ENCODE assay signal across 14 cellular contexts in genomic region chr3:126052196-126053058, GRCh38. TPM values are rescaled to one million over a fixed set of nuclear protein-coding genes. Genes with fewer than 3 reads are reported as not detected.
A peak's percentile ranks its signal among the peaks of the same experiment; 100 is the strongest.
DNase-seq lines count a peak whose midpoint lies in the region; ATAC-seq, FAIRE-seq and TF ChIP-seq lines count a peak whose summit lies in the region.
"Had no signal": no experiment of that assay in that cellular context is flagged by ENCODE, and none has a peak within 500 bp of the region (broad histone marks: within the 10 kb centered on the region; RNA-seq: fewer than 3 reads in every experiment).

No MANE protein-coding gene starts in this region.

- no peaks in the 10 kb centered on the region for H3K27me3 Mint-ChIP-seq in CD4-positive, CD25-positive, alpha-beta regulatory T cell

- intact Hi-C loops in IMR-90 (cut with micrococcal nuclease): no loop called here
- intact Hi-C loops in transverse colon (cut with DNase I; ENCODE audit: low total_unique reads): no loop called here

- peaks cover 11% of the 10 kb centered on the region; the same call in 1 of the 2 replicates for H3K9me1 ChIP-seq in IMR-90 (ENCODE audit: insufficient read depth, low read length)

- peaks cover 10 to 30% (median 25%) of the 10 kb centered on the region in 4 donors for H3K4me1 Mint-ChIP-seq in CD4-positive, CD25-positive, alpha-beta regulatory T cell

- no peak for TF ChIP-seq RAD21 in IMR-90 (IDR thresholded peaks at IDR 0.05; ENCODE audit: low read length)

- H2BK120ac ChIP-seq in IMR-90 (ENCODE audit: low read depth, low read length): no peak overlapping the region

- no peak overlapping the region for H3K23ac ChIP-seq in IMR-90 (ENCODE audit: low read depth, low read length)

- no peaks in the 10 kb centered on the region for H3K27me3 ChIP-seq in CD4-positive, CD25-positive, alpha-beta regulatory T cell (ENCODE audit: control insufficient read depth, insufficient read depth, low read length)
- H3K27me3 ChIP-seq in IMR-90 (ENCODE audit: control insufficient read depth, insufficient read depth, low read length) (no peaks in the 10 kb centered on the region), BE2C (no peaks in the 10 kb centered on the region), transverse colon (no peaks in the 10 kb centered on the region)

- peak overlapping the region; percentile 86 to 95 (median 95) for H3K27ac Mint-ChIP-seq in CD4-positive, CD25-positive, alpha-beta regulatory T cell

- H3K79me1 ChIP-seq in IMR-90 (ENCODE audit: low read depth in 1 of 2, low read length in 2 of 2): no peaks in the 10 kb centered on the region

- no peaks in the 10 kb centered on the region for H3K36me3 ChIP-seq in CD4-positive, CD25-positive, alpha-beta regulatory T cell (ENCODE audit: control insufficient read depth, insufficient read depth, low read length)
- H3K36me3 ChIP-seq in IMR-90 (ENCODE audit: control insufficient read depth, insufficient read depth, low read length): no peaks in the 10 kb centered on the region
- no peaks in the 10 kb centered on the region for H3K36me3 ChIP-seq in BE2C
- no peaks in the 10 kb centered on the region for H3K36me3 ChIP-seq in transverse colon

- H4K8ac ChIP-seq in IMR-90 (ENCODE audit: low read depth in 2 of 2, low read length in 2 of 2): no peak overlapping the region

- H3K4me1 ChIP-seq in CD4-positive, CD25-positive, alpha-beta regulatory T cell (ENCODE audit: control insufficient read depth, insufficient read depth, low read length, poor library complexity, severe bottlenecking): peaks cover 25% of the 10 kb centered on the region
- no peaks in the 10 kb centered on the region; the same call in 1 of the 2 replicates for H3K4me1 ChIP-seq in IMR-90 (ENCODE audit: control insufficient read depth, insufficient read depth, low read length)
- H3K4me1 ChIP-seq in BE2C: no peaks in the 10 kb centered on the region
- H3K4me1 ChIP-seq in transverse colon: no peaks in the 10 kb centered on the region

- no TSS peak for BruUV-seq in IMR-90 (replicated peaks; lab: Mats Ljungman, UMichigan)

- no peak overlapping the region for H3K4me2 ChIP-seq in IMR-90 (ENCODE audit: low read depth, low read length)

- TF ChIP-seq CTCF in IMR-90 (conservative IDR thresholded peaks at IDR 0.05; ENCODE audit: low read depth, low read length) (no peak), BE2C (IDR thresholded peaks at IDR 0.05; ENCODE audit: low read depth, low read length) (no peak), transverse colon (IDR thresholded peaks at IDR 0.05) (no peak)

- H2BK15ac ChIP-seq in IMR-90 (ENCODE audit: low read depth, low read length): no peak overlapping the region

- no peak overlapping the region for H3K9ac ChIP-seq in IMR-90 (ENCODE audit: low read depth, low read length)

- H3K36me3 Mint-ChIP-seq in CD4-positive, CD25-positive, alpha-beta regulatory T cell: peaks cover 27% of the 10 kb centered on the region

- no peak overlapping the region for H3K14ac ChIP-seq in IMR-90 (replicated peaks; ENCODE audit: low read depth, low read length)

- no peak for TF ChIP-seq POLR2A in GM12892 (IDR thresholded peaks at IDR 0.05; ENCODE audit: low read depth, low read length)
- TF ChIP-seq POLR2A in IMR-90 (IDR thresholded peaks at IDR 0.05; ENCODE audit: low read depth, low read length): no peak
- TF ChIP-seq POLR2A in transverse colon (IDR thresholded peaks at IDR 0.05): no peak

- no peaks in the 10 kb centered on the region; the same call in 1 of the 2 replicates for H4K20me1 ChIP-seq in IMR-90 (ENCODE audit: insufficient read depth, low read length)

- H3K56ac ChIP-seq in IMR-90 (ENCODE audit: extremely low read depth, insufficient read depth, low read length): no peak overlapping the region

- H2AFZ ChIP-seq in IMR-90 (replicated peaks; ENCODE audit: low read length, poor library complexity): peak overlapping the region; percentile 10

- CTCF ChIA-PET in IMR-90 (lab: Yijun Ruan, JAX): interaction anchor here (1.2 kb wide), 1 partner anchor 81 kb away, joined by 3 read pairs; no protein-coding TSS in a partner anchor

- in situ Hi-C loops in IMR-90 (cut with MboI; ENCODE audit: low sequenced_read_pairs) (no loop called here), transverse colon (cut with MboI; ENCODE audit: low pct_ligation_motif_present in 1 of 4, low pct_unique_long_range_greater_than_20kb in 1 of 4, low sequenced_read_pairs in 3 of 4) (no loop called here)

- no peak overlapping the region for H4K91ac ChIP-seq in IMR-90 (ENCODE audit: insufficient read depth, low read depth, low read length)

- H3K4ac ChIP-seq in IMR-90 (ENCODE audit: low read depth, low read length): no peak overlapping the region

- POLR2A ChIA-PET in IMR-90 (lab: Charles Lee; ENCODE audit: unreplicated experiment): no interaction called here

- no peak overlapping the region for H2BK5ac ChIP-seq in IMR-90 (ENCODE audit: low read depth, low read length, poor library complexity, severe bottlenecking)

- TF ChIP-seq EP300 in transverse colon (IDR thresholded peaks at IDR 0.05; ENCODE audit: low read depth): no peak

- ATAC-seq in CD4-positive, CD25-positive, alpha-beta regulatory T cell (ENCODE audit: low read depth in 2 of 2): peak; percentile 41 to 56
- no peak for ATAC-seq in IMR-90 (ENCODE audit: low read depth)
- ATAC-seq: HepG2 had no signal

- dilution Hi-C loops in IMR-90 (cut with HindIII; ENCODE audit: low sequenced_read_pairs, unreplicated experiment): no loop called here

- H2BK20ac ChIP-seq in IMR-90 (ENCODE audit: low read depth, low read length): no peak overlapping the region

- H4K5ac ChIP-seq in IMR-90 (ENCODE audit: low read depth, low read length): no peak overlapping the region

- no peak overlapping the region for H2AK9ac ChIP-seq in IMR-90 (replicated peaks; ENCODE audit: low read depth, low read length, poor library complexity)

- H3K4me3 Mint-ChIP-seq in CD4-positive, CD25-positive, alpha-beta regulatory T cell: peak overlapping the region in 3 of 4 donors; percentile 51 to 61 (median 52)

- peak in 1 of 3 donors; percentile 63 for DNase-seq in CD4-positive, CD25-positive, alpha-beta regulatory T cell
- DNase-seq in GM12892 (ENCODE audit: insufficient read length): no peak
- DNase-seq in IMR-90: no peak
- DNase-seq in germinal center (ENCODE audit: low spot score): peak; percentile 10
- DNase-seq in BE2C: no peak
- DNase-seq in frontal cortex (ENCODE audit: low spot score in 2 of 2): no peak
- no peak for DNase-seq in transverse colon
- no peak for DNase-seq in SK-N-DZ (ENCODE audit: low spot score)
- DNase-seq: H7; mesenchymal stem cell; NCI-H2029 treated with DMSO at 0.1 percent for 48 hours; stimulated activated CD4-positive, alpha-beta T cell treated with anti-CD3 and anti-CD28 coated beads, Interleukin-2, amount 100 ng/mL, for 48 hours had no signal

- H2AK5ac ChIP-seq in IMR-90 (ENCODE audit: low read depth, low read length): no peak overlapping the region

- H3K9me3 ChIP-seq in CD4-positive, CD25-positive, alpha-beta regulatory T cell (ENCODE audit: control insufficient read depth in 2 of 2, low read length in 2 of 2): no peaks in the 10 kb centered on the region
- no peaks in the 10 kb centered on the region for H3K9me3 ChIP-seq in IMR-90 (ENCODE audit: control insufficient read depth, insufficient read depth, low read length)
- H3K9me3 ChIP-seq in BE2C: no peaks in the 10 kb centered on the region
- H3K9me3 ChIP-seq in transverse colon: no peaks in the 10 kb centered on the region

- FAIRE-seq in GM12892 (lab: Jason Lieb, UNC) (peak; percentile 73), frontal cortex (lab: Jason Lieb, UNC) (no peak)
- FAIRE-seq: colon, HepG2 had no signal

- peak overlapping the region; percentile 29 for H3K27ac ChIP-seq in CD4-positive, CD25-positive, alpha-beta regulatory T cell (ENCODE audit: insufficient read depth, low read length, poor library complexity, severe bottlenecking)
- H3K27ac ChIP-seq in IMR-90 (ENCODE audit: insufficient read depth, low read length): no peak overlapping the region
- no peak overlapping the region for H3K27ac ChIP-seq in transverse colon

- H3K9me3 Mint-ChIP-seq in CD4-positive, CD25-positive, alpha-beta regulatory T cell: no peaks in the 10 kb centered on the region

- 86% methylated on average over 6 of the region's 16 CpGs; no CpG with 5 or more reads in 1 of the 2 experiments for WGBS in IMR-90 (ENCODE audit: extremely low coverage in 2 of 2, insufficient read length in 1 of 2), 2 experiments
- WGBS in transverse colon (ENCODE audit: low coverage in 1 of 2), 2 donors: 76 to 100% methylated on average over 3 to 16 of the region's 16 CpGs

- H3K18ac ChIP-seq in IMR-90 (ENCODE audit: low read depth, low read length): no peak overlapping the region

- H3K4me3 ChIP-seq in CD4-positive, CD25-positive, alpha-beta regulatory T cell (ENCODE audit: low read depth, low read length): peak overlapping the region; percentile 5
- H3K4me3 ChIP-seq in IMR-90 (ENCODE audit: insufficient read depth, low read depth, low read length) (no peak overlapping the region), BE2C (ENCODE audit: low read depth, low read length) (no peak overlapping the region), transverse colon (no peak overlapping the region)

TF ChIP-seq in IMR-90, 13 proteins besides CTCF, POLR2A, EP300 and RAD21 (continues in another document):
- TF ChIP-seq BHLHE40 (IDR thresholded peaks at IDR 0.05; ENCODE audit: low read depth, low read length) (no peak), CHD1 (IDR thresholded peaks at IDR 0.05; ENCODE audit: low read depth, low read length) (no peak), MAZ (IDR thresholded peaks at IDR 0.05; ENCODE audit: borderline replicate concordance, low read depth, low read length) (no peak), RFX5 (IDR thresholded peaks at IDR 0.05; ENCODE audit: low read depth, low read length) (no peak), CEBPB (IDR thresholded peaks at IDR 0.05; ENCODE audit: low read depth, low read length) (no peak), NFE2L2 (IDR thresholded peaks at IDR 0.05; ENCODE audit: low read depth, low read length) (no peak), RCOR1 (IDR thresholded peaks at IDR 0.05; ENCODE audit: insufficient replicate concordance, low read length) (no peak), MAFK (IDR thresholded peaks at IDR 0.05; ENCODE audit: low read depth, low read length) (no peak), MXI1 (IDR thresholded peaks at IDR 0.05; ENCODE audit: borderline replicate concordance, low read depth, low read length) (no peak)

RNA-seq across cellular contexts. Expression of gene SLC41A3, which starts 31.5 kb away (rescaled TPM):
- 40.3 TPM for total RNA-seq in CD4-positive, CD25-positive, alpha-beta regulatory T cell
- 10 to 100 TPM; 31.2 to 51.3 (median 38.2) TPM for polyA plus RNA-seq in CD4-positive, CD25-positive, alpha-beta regulatory T cell
- polyA plus RNA-seq in GM12892 (2012; ENCODE audit: missing spikeins): 15.4 TPM
- total RNA-seq in IMR-90 (2012; rRNA removed): 26.7 and 30.5 TPM in 2 replicates
- 43.5 and 44.7 TPM in 2 replicates for polyA plus RNA-seq in IMR-90 (2012; rRNA removed)
- polyA plus RNA-seq in IMR-90 (2012; cell fraction: cytosol; rRNA removed): 46.5 and 59.0 TPM in 2 replicates
- polyA plus RNA-seq in IMR-90 (2012; cell fraction: nucleus; rRNA removed; ENCODE audit: low replicate concordance): 48.1 and 91.7 TPM in 2 replicates
- polyA plus RNA-seq in BE2C (2012; ENCODE audit: insufficient read depth, insufficient read length, low read depth): 47.6 TPM
- 53.4 TPM for total RNA-seq in frontal cortex
- total RNA-seq in transverse colon: 10 to 100 TPM; 22.7 to 41.5 (median 29.1) TPM
- polyA plus RNA-seq in SK-N-DZ (2014; cell fraction: cytosol; rRNA removed): 25.8 and 31.9 TPM in 2 replicates
- polyA plus RNA-seq in SK-N-DZ (2014; cell fraction: nucleus; rRNA removed): 52.5 and 76.5 TPM in 2 replicates
